In genomic region chr16:53822936-53823529, GRCh38 we compare ENCODE assay signal across 9 cellular contexts.
DNase-seq lines count a peak whose midpoint lies in the region; ATAC-seq and TF ChIP-seq lines count a peak whose summit lies in the region.
"Had no signal": no experiment of that assay in that cellular context is flagged by ENCODE, and none has a peak within 500 bp of the region (broad histone marks: within the 10 kb centered on the region; RNA-seq: fewer than 3 reads in every experiment).

No MANE protein-coding gene starts in this region.

- TF ChIP-seq CTCF in DND-41 (IDR thresholded peaks at IDR 0.05; ENCODE audit: borderline replicate concordance, extremely low read depth, low read length, poor library complexity, severe bottlenecking) (peak; percentile 50), ascending aorta (IDR thresholded peaks at IDR 0.05) (no peak)

- H3K9me2 ChIP-seq in Karpas-422 (replicated peaks; ENCODE audit: insufficient read depth, low read length): no peaks in the 10 kb centered on the region

- intact Hi-C loops in ascending aorta (cut with DNase I): no loop called here

- H3K27me3 ChIP-seq in DND-41 (ENCODE audit: insufficient read depth, low read length, poor library complexity) (no peaks in the 10 kb centered on the region), Karpas-422 (ENCODE audit: low read length) (no peaks in the 10 kb centered on the region), ascending aorta (no peaks in the 10 kb centered on the region)

- peaks cover 13% of the 10 kb centered on the region for H3K36me3 ChIP-seq in DND-41 (ENCODE audit: insufficient read depth, low read length)
- peaks cover 5% of the 10 kb centered on the region for H3K36me3 ChIP-seq in Karpas-422 (ENCODE audit: insufficient read depth, low read length)
- H3K36me3 ChIP-seq in ascending aorta: peaks cover 0 to 12% of the 10 kb centered on the region in 2 donors

- H3K4me1 ChIP-seq in DND-41 (ENCODE audit: insufficient read depth, low read length) (peaks cover 26% of the 10 kb centered on the region), Karpas-422 (ENCODE audit: low read length) (peaks cover 26% of the 10 kb centered on the region), ascending aorta (peaks cover 0 to 5% of the 10 kb centered on the region in 2 donors)

- H3K4me3 ChIP-seq in DND-41 (ENCODE audit: low read depth in 1 of 2, low read length in 2 of 2) (no peak overlapping the region), Karpas-422 (ENCODE audit: low read length) (no peak overlapping the region), ascending aorta (no peak overlapping the region)

- H3K79me2 ChIP-seq in DND-41 (ENCODE audit: insufficient read depth, low read length): peaks cover 12% of the 10 kb centered on the region; the same call in 1 of the 2 replicates
- peaks cover 87% of the 10 kb centered on the region for H3K79me2 ChIP-seq in Karpas-422 (ENCODE audit: low read length)

- H3K27ac ChIP-seq in DND-41 (ENCODE audit: low read length) (peak overlapping the region; percentile 61), Karpas-422 (ENCODE audit: low read length) (no peak overlapping the region), epithelial cell of prostate (peak overlapping the region; percentile 85), ascending aorta (no peak overlapping the region)

- H3K9ac ChIP-seq in DND-41 (ENCODE audit: low read depth, low read length) (no peak overlapping the region), Karpas-422 (ENCODE audit: low read length) (no peak overlapping the region)

- DNase-seq in DND-41 (peak; percentile 71), Karpas-422 (peak; percentile 55), epithelial cell of prostate (ENCODE audit: low read depth, low spot score) (no peak), 8988T (no peak), left lobe of liver (ENCODE audit: low spot score) (no peak), ascending aorta (ENCODE audit: low spot score in 2 of 2) (no peak)
- DNase-seq in activated CD8-positive, alpha-beta memory T cell treated with anti-CD3 and anti-CD28 coated beads for 24 hours: no peak
- DNase-seq: T1000 had no signal

- ATAC-seq in DND-41 (ENCODE audit: insufficient read depth, low read depth): peak; percentile 96
- ATAC-seq in GM19351 (IDR thresholded peaks at IDR 0.05; ENCODE audit: unreplicated experiment): peak; percentile 80
- ATAC-seq in left lobe of liver: no peak

- H3K9me3 ChIP-seq in DND-41 (ENCODE audit: insufficient read depth, low read length, severe bottlenecking) (no peaks in the 10 kb centered on the region), Karpas-422 (ENCODE audit: low read length) (no peaks in the 10 kb centered on the region), ascending aorta (no peaks in the 10 kb centered on the region)

- no peaks in the 10 kb centered on the region for H4K20me1 ChIP-seq in DND-41 (ENCODE audit: insufficient read depth, low read length)
- H4K20me1 ChIP-seq in Karpas-422 (ENCODE audit: insufficient read depth, low read depth, low read length): no peaks in the 10 kb centered on the region

- H2AFZ ChIP-seq in DND-41 (ENCODE audit: low read depth, low read length): no peak overlapping the region
- no peak overlapping the region for H2AFZ ChIP-seq in Karpas-422 (ENCODE audit: low read length)

- H3K4me2 ChIP-seq in DND-41 (ENCODE audit: insufficient read depth, low read length): peak overlapping the region; percentile 54
- no peak overlapping the region for H3K4me2 ChIP-seq in Karpas-422 (ENCODE audit: low read depth, low read length, poor library complexity, severe bottlenecking)

Comparison
In these comparisons a context has a peak if more than half of its experiments do, and no peak if none do; other contexts are left out.
1. DNase-seq: peak in DND-41 (single experiment) and Karpas-422 (single experiment); none in epithelial cell of prostate (single experiment), 8988T (single experiment), left lobe of liver (single experiment), ascending aorta (0 of 2) and activated CD8-positive, alpha-beta memory T cell treated with anti-CD3 and anti-CD28 coated beads for 24 hours (single experiment).
2. H3K27ac ChIP-seq: peak in DND-41 (single experiment) and epithelial cell of prostate (single experiment); none in Karpas-422 (single experiment) and ascending aorta (0 of 2).